ENCODE assay signal across 29 cellular contexts in the genomic region with DNA sequence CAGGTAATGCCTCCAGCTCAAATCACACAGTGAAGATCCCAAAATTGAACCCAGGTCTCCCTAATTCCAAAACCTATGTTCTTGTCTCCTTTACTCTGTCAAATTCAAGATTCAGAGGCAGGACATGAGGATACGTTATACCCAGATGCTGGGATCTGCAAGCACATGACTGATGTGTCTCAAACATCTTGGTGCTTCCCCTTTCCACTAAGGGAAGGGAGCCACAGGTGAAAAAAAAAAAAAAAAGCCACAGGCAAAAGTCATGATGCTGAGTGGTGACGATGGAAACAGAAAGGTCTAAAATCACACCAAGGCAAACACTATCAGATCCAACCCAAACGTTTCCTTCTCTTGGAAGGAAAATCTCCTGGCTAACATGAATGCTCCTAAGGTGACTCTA.
"Had no signal": no experiment of that assay in that cellular context is flagged by ENCODE, and none has a peak within 500 bp of the region (broad histone marks: within the 10 kb centered on the region; RNA-seq: fewer than 3 reads in every experiment).

No MANE protein-coding gene starts in this region.

- ATAC-seq: activated CD8-positive, alpha-beta T cell treated with anti-CD3 and anti-CD28 coated beads for 36 hours; activated T-cell treated with anti-CD3 and anti-CD28 coated beads, Interleukin-2, amount 50 U/mL, for 72 hours had no signal

- H3K9me3 Mint-ChIP-seq: activated CD8-positive, alpha-beta T cell treated with anti-CD3 and anti-CD28 coated beads for 36 hours; activated naive CD4-positive, alpha-beta T cell treated with anti-CD3 and anti-CD28 coated beads, Interleukin-2, amount 50 U/mL, for 24 hours; activated naive CD8-positive, alpha-beta T cell treated with anti-CD3 and anti-CD28 coated beads, Interleukin-2, amount 10 ng/mL, durations not matched to agents 7 days and 5 days; activated T-cell treated with anti-CD3 and anti-CD28 coated beads, Interleukin-2, amount 50 U/mL, for 72 hours; activated T-helper 2 cell treated with anti-CD3 and anti-CD28 coated beads, Interferon-gamma antibody, Interleukin-2, Interleukin-4, amounts not matched to agents 10 μg/mL and 5 μg/mL and 100 μg/mL, durations not matched to agents 14 hours and 24 hours and 36 hours; central memory CD8-positive, alpha-beta T cell had no signal

- H3K27me3 ChIP-seq: ascending aorta, cardiac muscle cell had no signal

- H3K27me3 Mint-ChIP-seq: activated CD8-positive, alpha-beta T cell treated with anti-CD3 and anti-CD28 coated beads for 36 hours; activated naive CD4-positive, alpha-beta T cell treated with anti-CD3 and anti-CD28 coated beads, Interleukin-2, amount 50 U/mL, for 24 hours had no signal

- DNase-seq: activated CD4-positive, alpha-beta T cell treated with anti-CD3 and anti-CD28 coated beads for 1 hour; activated CD4-positive, alpha-beta T cell treated with anti-CD3 and anti-CD28 coated beads for 48 hours; activated CD4-positive, alpha-beta T cell treated with anti-CD3 and anti-CD28 coated beads, Interleukin-2, amount 50 U/mL, for 4 hours; activated CD4-positive, CD25-positive, alpha-beta regulatory T cell; activated CD8-positive, alpha-beta T cell treated with anti-CD3 and anti-CD28 coated beads for 36 hours; activated gamma-delta T cell; activated naive CD4-positive, alpha-beta T cell treated with Interleukin-2 at 50 U/mL for 16 hours; activated naive CD8-positive, alpha-beta T cell treated with anti-CD3 and anti-CD28 coated beads, Interleukin-2, amount 10 ng/mL, durations not matched to agents 7 days and 5 days; activated T-cell treated with anti-CD3 and anti-CD28 coated beads, Interleukin-2, amount 50 U/mL, for 1 hour; activated T-cell treated with anti-CD3 and anti-CD28 coated beads, Interleukin-2, amount 50 U/mL, for 72 hours; amygdala; NCI-H1105; NCI-H1417 treated with DMSO at 0.1 percent for 48 hours; NCI-H1694; NCI-H2029; NCI-H345; NCI-H524 treated with DMSO at 0.1 percent for 48 hours; NK-92 treated with Interleukin-12 subunit alpha and Interleukin-12 subunit beta, amount 100 ng/mL, for 24 hours; Right ventricle myocardium superior; SW 1271; T-helper 1 cell; T-helper 2 cell; T-helper 9 cell; WERI-Rb-1 had no signal

- H3K27ac Mint-ChIP-seq: activated CD8-positive, alpha-beta T cell treated with anti-CD3 and anti-CD28 coated beads for 36 hours; activated naive CD8-positive, alpha-beta T cell treated with anti-CD3 and anti-CD28 coated beads, Interleukin-2, amount 10 ng/mL, durations not matched to agents 7 days and 5 days; activated T-helper 2 cell treated with anti-CD3 and anti-CD28 coated beads, Interferon-gamma antibody, Interleukin-2, Interleukin-4, amounts not matched to agents 10 μg/mL and 5 μg/mL and 100 μg/mL, durations not matched to agents 14 hours and 24 hours and 36 hours had no signal

- H3K36me3 ChIP-seq: ascending aorta, cardiac muscle cell, WERI-Rb-1 had no signal

- H3K9me3 ChIP-seq: ascending aorta had no signal

- H3K4me3 ChIP-seq: ascending aorta, cardiac muscle cell had no signal

- H3K27ac ChIP-seq: cardiac muscle cell, WERI-Rb-1 had no signal

- H3K4me1 Mint-ChIP-seq: activated naive CD4-positive, alpha-beta T cell treated with anti-CD3 and anti-CD28 coated beads, Interleukin-2, amount 50 U/mL, for 24 hours; central memory CD8-positive, alpha-beta T cell had no signal

- H3K4me3 Mint-ChIP-seq: activated CD8-positive, alpha-beta T cell treated with anti-CD3 and anti-CD28 coated beads for 36 hours; activated naive CD4-positive, alpha-beta T cell treated with anti-CD3 and anti-CD28 coated beads, Interleukin-2, amount 50 U/mL, for 24 hours; activated naive CD8-positive, alpha-beta T cell treated with anti-CD3 and anti-CD28 coated beads, Interleukin-2, amount 10 ng/mL, durations not matched to agents 7 days and 5 days; activated T-cell treated with anti-CD3 and anti-CD28 coated beads, Interleukin-2, amount 50 U/mL, for 72 hours; central memory CD8-positive, alpha-beta T cell had no signal

- H3K36me3 Mint-ChIP-seq: activated naive CD4-positive, alpha-beta T cell treated with anti-CD3 and anti-CD28 coated beads, Interleukin-2, amount 50 U/mL, for 24 hours had no signal
